ENCODE assay signal across 8 cellular contexts in genomic region chr13:38763446-38764381, GRCh38.
DNase-seq lines count a peak whose midpoint lies in the region; ATAC-seq, FAIRE-seq and TF ChIP-seq lines count a peak whose summit lies in the region.

No MANE protein-coding gene starts in this region.

- 45% methylated on average over 7 of the region's 7 CpGs; no CpG with 5 or more reads in 1 of the 2 experiments for WGBS in H1 (ENCODE audit: extremely low coverage in 1 of 2, insufficient coverage in 1 of 2, insufficient read length in 1 of 2, insufficient replicate concordance in 2 of 2, low coverage in 1 of 2, low lambda C conversion rate in 2 of 2, missing lambda C conversion rate in 1 of 2), 2 experiments

- H2AFZ ChIP-seq in H1 (ENCODE audit: low read length): peak overlapping the region; percentile 94

- no peaks in the 10 kb centered on the region for H3K79me2 ChIP-seq in H1 (ENCODE audit: control insufficient read depth in 1 of 2, insufficient read depth in 2 of 2, low read length in 2 of 2)

- no peak overlapping the region for H3K4me2 ChIP-seq in H1 (ENCODE audit: insufficient read depth in 1 of 2, low read depth in 2 of 2, low read length in 2 of 2)

- no peak overlapping the region for H3K14ac ChIP-seq in H1 (ENCODE audit: insufficient read length)

- no peak overlapping the region for H3K4me3 ChIP-seq in BE2C (ENCODE audit: low read depth, low read length)
- peak overlapping the region in 1 of 4 experiments; percentile 14; a peak in 1 of 8 replicates for H3K4me3 ChIP-seq in H1 (ENCODE audit: extremely low read depth in 1 of 4, insufficient read depth in 2 of 4, low read depth in 3 of 4, low read length in 4 of 4)

- no peak overlapping the region for H2BK120ac ChIP-seq in H1 (replicated peaks; ENCODE audit: low read depth, low read length)

- FAIRE-seq in H1 (lab: Jason Lieb, UNC): peak; percentile 96

- H3K36me3 Mint-ChIP-seq in nephron (ENCODE audit: low read depth): peaks cover 8% of the 10 kb centered on the region

- H4K8ac ChIP-seq in H1 (ENCODE audit: extremely low read depth, insufficient read depth, low read length): no peak overlapping the region

- CTCF ChIA-PET in H1 (lab: Charles Lee; ENCODE audit: partially characterized antibody): interaction anchor here (0.6 to 7.5 kb wide), 33 partner anchors 8 to 516 kb away, joined by 3 to 61 read pairs (median 3); partner anchors contain the start of gene FREM2

- no peaks in the 10 kb centered on the region for H3K79me1 ChIP-seq in H1 (ENCODE audit: low read depth, low read length)

- H4K5ac ChIP-seq in H1 (ENCODE audit: insufficient read length, low read depth, low read length): peak overlapping the region; percentile 4

- no peak overlapping the region for H2AK5ac ChIP-seq in H1 (ENCODE audit: low read depth, low read length)

- H3K9me3 Mint-ChIP-seq in nephron: no peaks in the 10 kb centered on the region

- no peak overlapping the region for H2BK12ac ChIP-seq in H1 (ENCODE audit: low read depth, low read length)

- no peaks in the 10 kb centered on the region for H3K27me3 Mint-ChIP-seq in nephron (ENCODE audit: low read depth)

- no peak for TF ChIP-seq EP300 in H1 (IDR thresholded peaks at IDR 0.05; ENCODE audit: borderline replicate concordance in 1 of 2, low read depth in 2 of 2, low read length in 2 of 2)

- H3K36me3 ChIP-seq in BE2C: no peaks in the 10 kb centered on the region
- H3K36me3 ChIP-seq in H1 (ENCODE audit: control insufficient read depth in 2 of 4, insufficient read depth in 4 of 4, low read length in 3 of 4): no peaks in the 10 kb centered on the region; a peak in 1 of 8 replicates

- TF ChIP-seq RAD21 in H1 (IDR thresholded peaks at IDR 0.05 in 1 of 2, conservative IDR thresholded peaks at IDR 0.05 in 1 of 2; ENCODE audit: low read depth in 2 of 2, low read length in 2 of 2): peak; percentile 84 to 85

- no peak overlapping the region for H3K56ac ChIP-seq in H1 (replicated peaks; ENCODE audit: insufficient read length, low read depth, low read length)

- H3K23me2 ChIP-seq in H1 (ENCODE audit: low read depth, low read length): no peaks in the 10 kb centered on the region

- no peak for TF ChIP-seq POLR2A in H1 (IDR thresholded peaks at IDR 0.05; ENCODE audit: control extremely low read depth in 1 of 2, low read depth in 2 of 2, low read length in 2 of 2)

- H2BK15ac ChIP-seq in H1 (ENCODE audit: low read length): no peak overlapping the region

- H3K4me1 ChIP-seq in BE2C (no peaks in the 10 kb centered on the region), H1 (replicated peaks in 1 of 4; ENCODE audit: control insufficient read depth in 3 of 4, insufficient read depth in 4 of 4, low read length in 3 of 4) (peaks cover 0 to 5% (median 0%) of the 10 kb centered on the region in 4 experiments; a peak in 2 of 7 replicates)

- H3K4me1 Mint-ChIP-seq in nephron: peaks cover 28% of the 10 kb centered on the region

- H3K9me3 ChIP-seq in BE2C (no peaks in the 10 kb centered on the region), H1 (ENCODE audit: insufficient read depth in 2 of 2, low read depth in 1 of 2, low read length in 1 of 2) (no peaks in the 10 kb centered on the region)

- H3K4me3 Mint-ChIP-seq in nephron: peak overlapping the region in 2 of 3 experiments; percentile 1 to 5

- POLR2A ChIA-PET in H1 (lab: Charles Lee; ENCODE audit: partially characterized antibody): interaction anchor here (1.2 kb wide), 1 partner anchor 139 kb away, joined by 5 read pairs; no protein-coding TSS in a partner anchor

- H4K91ac ChIP-seq in H1 (replicated peaks; ENCODE audit: insufficient read length, low read length): no peak overlapping the region

- no peak overlapping the region for H3K18ac ChIP-seq in H1 (ENCODE audit: extremely low read depth, low read length)

- no peak overlapping the region for H2BK5ac ChIP-seq in H1 (ENCODE audit: low read depth, low read length)

- DNase-seq in BE2C: peak; percentile 22
- no peak for DNase-seq in GM20000 (ENCODE audit: low spot score)
- DNase-seq in NCI-H748 (lab: John Stamatoyannopoulos, UW; ENCODE audit: unreplicated experiment): peak; percentile 96
- peak in 1 of 2 experiments; percentile 19 for DNase-seq in H1 (ENCODE audit: low read depth in 1 of 2, low spot score in 2 of 2)
- DNase-seq in KG1 (lab: John Stamatoyannopoulos, UW): no peak

- TF ChIP-seq CTCF in BE2C (IDR thresholded peaks at IDR 0.05; ENCODE audit: low read depth, low read length) (peak; percentile 67), GM20000 (IDR thresholded peaks at IDR 0.05; ENCODE audit: extremely low read depth, missing control alignments) (peak; percentile 18), H1 (IDR thresholded peaks at IDR 0.05; ENCODE audit: control extremely low read depth in 1 of 3, insufficient read depth in 1 of 3, low read depth in 1 of 3, low read length in 3 of 3) (peak in 2 of 3 experiments; percentile 64 to 70; a peak in 3 of 4 replicates), nephron (IDR thresholded peaks at IDR 0.05; ENCODE audit: unreplicated experiment in 3 of 3) (peak; percentile 62 to 76 (median 75))

- H2BK20ac ChIP-seq in H1 (ENCODE audit: low read length): no peak overlapping the region

- 0 out of 2 replicates have a peak overlapping the region, but pooled peaks have one; percentile 39 for H3K27ac ChIP-seq in H1 (ENCODE audit: low read depth, low read length)

- H4K20me1 ChIP-seq in H1 (replicated peaks in 1 of 2; ENCODE audit: control insufficient read depth in 1 of 2, insufficient read depth in 2 of 2, low read length in 2 of 2): no peaks in the 10 kb centered on the region

- H3K27me3 ChIP-seq in BE2C (no peaks in the 10 kb centered on the region; the same call in 1 of the 2 replicates), H1 (replicated peaks in 1 of 4; ENCODE audit: control insufficient read depth in 3 of 4, extremely low read depth in 1 of 4, insufficient read depth in 3 of 4, low read length in 3 of 4) (no peaks in the 10 kb centered on the region)

- no peak overlapping the region; a peak in 1 of 7 replicates for H3K9ac ChIP-seq in H1 (replicated peaks in 1 of 4; ENCODE audit: extremely low read depth in 1 of 4, low read depth in 3 of 4, low read length in 3 of 4)

- no peak for ATAC-seq in HG02678 (IDR thresholded peaks at IDR 0.05; ENCODE audit: unreplicated experiment)
- no peak for ATAC-seq in HG02970 (IDR thresholded peaks at IDR 0.05; ENCODE audit: low FRiP score, unreplicated experiment)

- no peak overlapping the region for H3K4ac ChIP-seq in H1 (replicated peaks; ENCODE audit: insufficient read length, low read depth, low read length)

- peak overlapping the region; percentile 14 to 72 (median 60) for H3K27ac Mint-ChIP-seq in nephron

- no peak overlapping the region for H3K23ac ChIP-seq in H1 (ENCODE audit: insufficient read length)

TF ChIP-seq in H1, 55 proteins besides CTCF, POLR2A, EP300 and RAD21:
- no peak for TF ChIP-seq KDM5A (IDR thresholded peaks at IDR 0.05; ENCODE audit: low read length)
- TF ChIP-seq MAFK (IDR thresholded peaks at IDR 0.05; ENCODE audit: low read depth, low read length): no peak
- no peak for TF ChIP-seq POLR2AphosphoS5 (IDR thresholded peaks at IDR 0.05; ENCODE audit: low read depth, low read length)
- TF ChIP-seq NANOG (IDR thresholded peaks at IDR 0.05; ENCODE audit: insufficient read depth, low read depth, low read length, poor library complexity, severe bottlenecking): no peak
- TF ChIP-seq EZH2 (IDR thresholded peaks at IDR 0.05; ENCODE audit: low read depth, low read length, severe bottlenecking): no peak
- TF ChIP-seq NRF1 (IDR thresholded peaks at IDR 0.05; ENCODE audit: low read depth, low read length): no peak

Comparison
In these comparisons a context has a peak if more than half of its experiments do, and no peak if none do; other contexts are left out.
1. DNase-seq: peak in BE2C (single experiment) and NCI-H748 (single experiment); none in GM20000 (single experiment) and KG1 (single experiment).
2. CTCF ChIP-seq: peak in every context shown above with its lines; median percentile 75 in nephron; 67 in BE2C; 67 in H1; 18 in GM20000.